ENCODE assay signal across 8 cellular contexts in genomic region chr22:32137731-32138324, GRCh38. TPM values are rescaled to one million over a fixed set of nuclear protein-coding genes. Genes with fewer than 3 reads are reported as not detected.
DNase-seq lines count a peak whose midpoint lies in the region; ATAC-seq and TF ChIP-seq lines count a peak whose summit lies in the region.
"Not testable (repeated sequence)": the region's sequence is repeated elsewhere in the genome, so short reads cannot be mapped to it uniquely, and the experiment has no call there.

No MANE protein-coding gene starts in this region.

- peak; percentile 61 to 68 for ATAC-seq in CD4-positive, CD25-positive, alpha-beta regulatory T cell (ENCODE audit: low read depth in 2 of 2)
- peak; percentile 85 to 87 for ATAC-seq in activated CD4-positive, CD25-positive, alpha-beta regulatory T cell treated with anti-CD3 and anti-CD28 coated beads, Interleukin-2, amount 50 U/mL, for 24 hours
- ATAC-seq in heart right ventricle = peak in 6 of 8 donors; percentile 29 to 77 (median 62)

- H3K4me3 Mint-ChIP-seq in CD4-positive, CD25-positive, alpha-beta regulatory T cell = peak overlapping the region; percentile 87 to 94 (median 92)

- H3K9me3 Mint-ChIP-seq in CD4-positive, CD25-positive, alpha-beta regulatory T cell = not testable (repeated sequence)

- peak overlapping the region; percentile 60 for H3K27ac ChIP-seq in CD4-positive, CD25-positive, alpha-beta regulatory T cell (ENCODE audit: insufficient read depth, low read length, poor library complexity, severe bottlenecking)
- H3K27ac ChIP-seq in heart right ventricle = peak overlapping the region; percentile 13 to 78 (median 67)

- not testable (repeated sequence) for H3K9me3 ChIP-seq in CD4-positive, CD25-positive, alpha-beta regulatory T cell (ENCODE audit: control insufficient read depth in 2 of 2, low read length in 2 of 2); heart right ventricle

- WGBS in heart right ventricle, 2 donors = 59 to 69% methylated on average over 16 of the region's 16 CpGs

- not testable (repeated sequence) for H3K4me1 ChIP-seq in CD4-positive, CD25-positive, alpha-beta regulatory T cell (ENCODE audit: control insufficient read depth, insufficient read depth, low read length, poor library complexity, severe bottlenecking)
- H3K4me1 ChIP-seq in heart right ventricle = peaks cover 0 to 21% (median 0%) of the 10 kb centered on the region in 9 donors

- H3K27me3 ChIP-seq in CD4-positive, CD25-positive, alpha-beta regulatory T cell (ENCODE audit: control insufficient read depth, insufficient read depth, low read length); heart right ventricle: not testable (repeated sequence)

- intact Hi-C loops in heart right ventricle (cut with DNase I) = not testable (repeated sequence)

- not testable (repeated sequence) for H3K27me3 Mint-ChIP-seq in CD4-positive, CD25-positive, alpha-beta regulatory T cell

- H3K27ac Mint-ChIP-seq in CD4-positive, CD25-positive, alpha-beta regulatory T cell = peak overlapping the region; percentile 78 to 93 (median 89)

- peaks cover 14 to 35% (median 14%) of the 10 kb centered on the region in 4 donors for H3K4me1 Mint-ChIP-seq in CD4-positive, CD25-positive, alpha-beta regulatory T cell

- peak overlapping the region; percentile 87 for H3K4me3 ChIP-seq in CD4-positive, CD25-positive, alpha-beta regulatory T cell (ENCODE audit: low read depth, low read length)
- H3K4me3 ChIP-seq in heart right ventricle = peak overlapping the region in 9 of 10 donors; percentile 15 to 55 (median 47)

- H3K36me3 ChIP-seq in CD4-positive, CD25-positive, alpha-beta regulatory T cell (ENCODE audit: control insufficient read depth, insufficient read depth, low read length); heart right ventricle: not testable (repeated sequence)

- not testable (repeated sequence) for H3K36me3 Mint-ChIP-seq in CD4-positive, CD25-positive, alpha-beta regulatory T cell

- peak; percentile 44 to 90 (median 60) for DNase-seq in CD4-positive, CD25-positive, alpha-beta regulatory T cell
- DNase-seq in HPDE6-E6E7 (ENCODE audit: extremely low spot score) = peak; percentile 41
- DNase-seq in NOMO-1 treated with DMSO at 0.1 percent for 48 hours (lab: John Stamatoyannopoulos, UW; ENCODE audit: unreplicated experiment) = peak; percentile 57
- DNase-seq in activated naive CD4-positive, alpha-beta T cell treated with anti-CD3 and anti-CD28 coated beads, Interleukin-2, amount 50 U/mL, for 16 hours = peak; percentile 55
- peak in 1 of 2 donors; percentile 31 for DNase-seq in heart right ventricle
- DNase-seq in pons (ENCODE audit: low spot score) = peak; percentile 61
- DNase-seq in stimulated activated CD8-positive, alpha-beta memory T cell treated with anti-CD3 and anti-CD28 coated beads, Interleukin-7, amount 100 ng/mL, for 4 hours (ENCODE audit: low read depth in 2 of 2) = peak; percentile 33 to 71

- TF ChIP-seq CTCF in heart right ventricle (IDR thresholded peaks at IDR 0.05) = not testable (repeated sequence)

RNA-seq across cellular contexts. Expression of gene C22orf42, which starts 21.3 kb away (rescaled TPM):
- not detected for total RNA-seq in CD4-positive, CD25-positive, alpha-beta regulatory T cell
- polyA plus RNA-seq in CD4-positive, CD25-positive, alpha-beta regulatory T cell = not detected
- not detected for total RNA-seq in heart right ventricle
- not detected for polyA plus RNA-seq in heart right ventricle
